29 cellular contexts compared by ENCODE assay signal in genomic region chr4:126291886-126292285, GRCh38.
"Had no signal": no experiment of that assay in that cellular context is flagged by ENCODE, and none has a peak within 500 bp of the region (broad histone marks: within the 10 kb centered on the region; RNA-seq: fewer than 3 reads in every experiment).

No MANE protein-coding gene starts in this region.

- H3K4me1 ChIP-seq: pancreas, prostate gland, right lobe of liver, spleen, suprapubic skin, testis, tibial artery, upper lobe of left lung, vagina had no signal

- H3K4me3 ChIP-seq: pancreas, prostate gland, right lobe of liver, skin epidermis, smooth muscle cell, spleen, suprapubic skin, testis, tibial artery, upper lobe of left lung, vagina had no signal

- ATAC-seq: naive thymus-derived CD8-positive, alpha-beta T cell; natural killer cell treated with Interleukin-12 subunit alpha and Interleukin-12 subunit beta and Interleukin-15 and Interleukin-18, amount 100 ng/mL, for 72 hours; pancreas; right cardiac atrium; right lobe of liver; stimulated activated memory B cell treated with anti-CD40 and anti-IgM and Interleukin-4, amounts not matched to agents 10 μg/mL and 1 μg/mL and 100 μg/mL, for 72 hours; stimulated activated naive CD8-positive, alpha-beta T cell treated with anti-CD3 and anti-CD28 coated beads, Interleukin-15, amount 100 ng/mL, for 72 hours; stimulated activated naive CD8-positive, alpha-beta T cell treated with anti-CD3 and anti-CD28 coated beads, Interleukin-15, Interleukin-2, amounts not matched to agents 100 U/mL and 50 U/mL, for 24 hours had no signal

- H3K27me3 ChIP-seq: neutrophil, pancreas, right lobe of liver, spleen, suprapubic skin, testis, tibial artery, upper lobe of left lung, vagina had no signal

- H3K27ac ChIP-seq: neutrophil, pancreas, prostate gland, right lobe of liver, skin epidermis, spleen, suprapubic skin, testis, tibial artery, upper lobe of left lung, vagina had no signal

- DNase-seq: naive thymus-derived CD8-positive, alpha-beta T cell; nephron progenitor cell; nucleus accumbens; pancreas; retina; right cardiac atrium; right lobe of liver; spleen; stimulated activated CD4-positive, alpha-beta T cell treated with anti-CD3 and anti-CD28 coated beads, Interleukin-12 subunit alpha, Interleukin-12 subunit beta, amount 100 ng/mL, for 4 hours; stimulated activated CD4-positive, alpha-beta T cell treated with anti-CD3 and anti-CD28 coated beads, Interleukin-1b, Interleukin-23, amount 100 ng/mL, for 48 hours; stimulated activated CD4-positive, alpha-beta T cell treated with anti-CD3 and anti-CD28 coated beads, Interleukin-4, amount 100 ng/mL, for 1 hour; stimulated activated CD4-positive, alpha-beta T cell treated with anti-CD3 and anti-CD28 coated beads, Interleukin-4, amount 100 ng/mL, for 4 hours; stimulated activated CD8-positive, alpha-beta memory T cell treated with anti-CD3 and anti-CD28 coated beads, Interleukin-4, amount 100 ng/mL, for 48 hours; stimulated activated naive CD4-positive, alpha-beta T cell; stimulated activated naive CD8-positive, alpha-beta T cell treated with anti-CD3 and anti-CD28 coated beads, Interleukin-15, amount 100 ng/mL, for 72 hours; stimulated activated naive CD8-positive, alpha-beta T cell treated with anti-CD3 and anti-CD28 coated beads, Interleukin-15, Interleukin-2, amounts not matched to agents 100 U/mL and 50 U/mL, for 24 hours; substantia nigra; testis; tibial artery; trophoblast cell; upper lobe of left lung had no signal

- H3K9me3 ChIP-seq: neutrophil, pancreas, prostate gland, right lobe of liver, spleen, suprapubic skin, testis, tibial artery, upper lobe of left lung, vagina had no signal

- H3K36me3 ChIP-seq: neutrophil, pancreas, prostate gland, right lobe of liver, spleen, suprapubic skin, tibial artery, upper lobe of left lung, vagina had no signal
